Comparison of ENCODE assay signal across 2 cellular contexts in genomic region chr7:38274493-38274892, GRCh38.
TF ChIP-seq lines count a peak whose summit lies in the region.

No MANE protein-coding gene starts in this region.

TF ChIP-seq in HepG2, 621 proteins besides CTCF, POLR2A, EP300 and RAD21:
- TF ChIP-seq ZNF574 (CRISPR knock-in tag; IDR thresholded peaks at IDR 0.05) = no peak
- TF ChIP-seq STAG1 (CRISPR knock-in tag; IDR thresholded peaks at IDR 0.05) = no peak
- TF ChIP-seq WIZ (CRISPR knock-in tag; IDR thresholded peaks at IDR 0.05) = no peak
- TF ChIP-seq SNAPC2 (CRISPR knock-in tag; IDR thresholded peaks at IDR 0.05) = no peak
- TF ChIP-seq CREB1 (IDR thresholded peaks at IDR 0.05) = 0 out of 2 replicates have a peak, but pooled peaks have one; percentile 36
- TF ChIP-seq CREB1 (CRISPR knock-in tag; IDR thresholded peaks at IDR 0.05) = no peak
TF ChIP-seq in HepG2: peak in this region for 1.

TF ChIP-seq in endothelial cell of umbilical vein, 7 proteins besides CTCF, POLR2A, EP300 and RAD21 (continued from another document):
- no peak for TF ChIP-seq GATA2 (IDR thresholded peaks at IDR 0.05; ENCODE audit: insufficient read depth, insufficient read length, low read depth, low read length)
